15 cellular contexts compared by ENCODE assay signal in genomic region chr6:364609-365540, GRCh38. TPM values are rescaled to one million over a fixed set of nuclear protein-coding genes. Genes with fewer than 3 reads are reported as not detected.
DNase-seq lines count a peak whose midpoint lies in the region; ATAC-seq and TF ChIP-seq lines count a peak whose summit lies in the region.
"Had no signal": no experiment of that assay in that cellular context is flagged by ENCODE, and none has a peak within 500 bp of the region (broad histone marks: within the 10 kb centered on the region; RNA-seq: fewer than 3 reads in every experiment).

No MANE protein-coding gene starts in this region.

- no peaks in the 10 kb centered on the region for H3K36me3 ChIP-seq in sigmoid colon
- H3K36me3 ChIP-seq: heart left ventricle had no signal

- peak; percentile 66 for DNase-seq in LHCN-M2 (ENCODE audit: low read depth)
- peak; percentile 63 for DNase-seq in sigmoid colon
- no peak for DNase-seq in D341Med (ENCODE audit: low spot score)
- no peak for DNase-seq in NK-92 (lab: John Stamatoyannopoulos, UW; ENCODE audit: unreplicated experiment)
- DNase-seq in NCI-H510A (lab: John Stamatoyannopoulos, UW): no peak
- DNase-seq in putamen (ENCODE audit: low spot score): no peak
- DNase-seq: activated T-cell treated with anti-CD3 and anti-CD28 coated beads, Interleukin-2, amount 50 U/mL, for 72 hours; CD4-positive, alpha-beta memory T cell; left ventricle myocardium superior; stimulated activated CD4-positive, alpha-beta T cell treated with anti-CD3 and anti-CD28 coated beads, Interleukin-2, amount 100 ng/mL, for 48 hours; stimulated activated naive CD8-positive, alpha-beta T cell treated with anti-CD3 and anti-CD28 coated beads, Interleukin-15, amount 100 ng/mL, for 72 hours had no signal

- no peak for TF ChIP-seq EP300 in sigmoid colon (IDR thresholded peaks at IDR 0.05)

- 68 to 69% methylated on average over 11 of the region's 11 CpGs for WGBS in sigmoid colon, 2 donors

- TF ChIP-seq CTCF in sigmoid colon (IDR thresholded peaks at IDR 0.05): no peak

- no peak overlapping the region for H3K4me3 ChIP-seq in sigmoid colon
- H3K4me3 ChIP-seq: heart left ventricle had no signal

- TF ChIP-seq POLR2A in sigmoid colon (IDR thresholded peaks at IDR 0.05): no peak

- H3K27ac ChIP-seq in sigmoid colon: no peak overlapping the region
- H3K27ac ChIP-seq: heart left ventricle, HL-60 had no signal

- intact Hi-C loops in sigmoid colon (cut with DNase I): no loop called here

- H3K27me3 ChIP-seq in sigmoid colon: peaks cover 2 to 43% (median 13%) of the 10 kb centered on the region in 3 donors

- peak; percentile 38 for ATAC-seq in GM18861 (IDR thresholded peaks at IDR 0.05; ENCODE audit: unreplicated experiment)
- ATAC-seq in HG02623 (IDR thresholded peaks at IDR 0.05; ENCODE audit: unreplicated experiment): peak; percentile 45
- ATAC-seq: activated T-cell treated with anti-CD3 and anti-CD28 coated beads, Interleukin-2, amount 50 U/mL, for 72 hours; heart left ventricle; left ventricle myocardium superior; stimulated activated naive CD8-positive, alpha-beta T cell treated with anti-CD3 and anti-CD28 coated beads, Interleukin-15, amount 100 ng/mL, for 72 hours had no signal

- peaks cover 0 to 6% (median 0%) of the 10 kb centered on the region in 4 donors for H3K9me3 ChIP-seq in sigmoid colon

- H3K4me1 ChIP-seq in sigmoid colon: no peaks in the 10 kb centered on the region
- H3K4me1 ChIP-seq: heart left ventricle had no signal

RNA-seq across cellular contexts. Expression of gene IRF4, which starts 26.7 kb away (rescaled TPM):
- total RNA-seq in LHCN-M2 (2014; rRNA removed) (not detected in 2 replicates), sigmoid colon (under 1 TPM; 0.28 to 0.68 (median 0.34) TPM)
- polyA plus RNA-seq in LHCN-M2 (2012): not detected
- 1 to 10 TPM in 1 of 3 donors, under 1 TPM in 2; 0.46 to 9.3 (median 0.60) TPM for polyA plus RNA-seq in sigmoid colon

Comparison
In these comparisons a context has a peak if more than half of its experiments do, and no peak if none do; other contexts are left out.
1. DNase-seq: peak in LHCN-M2 (single experiment) and sigmoid colon (single experiment); none in D341Med (single experiment), NK-92 (single experiment), NCI-H510A (single experiment) and putamen (single experiment).